ENCODE assay signal across 10 cellular contexts in the genomic region with DNA sequence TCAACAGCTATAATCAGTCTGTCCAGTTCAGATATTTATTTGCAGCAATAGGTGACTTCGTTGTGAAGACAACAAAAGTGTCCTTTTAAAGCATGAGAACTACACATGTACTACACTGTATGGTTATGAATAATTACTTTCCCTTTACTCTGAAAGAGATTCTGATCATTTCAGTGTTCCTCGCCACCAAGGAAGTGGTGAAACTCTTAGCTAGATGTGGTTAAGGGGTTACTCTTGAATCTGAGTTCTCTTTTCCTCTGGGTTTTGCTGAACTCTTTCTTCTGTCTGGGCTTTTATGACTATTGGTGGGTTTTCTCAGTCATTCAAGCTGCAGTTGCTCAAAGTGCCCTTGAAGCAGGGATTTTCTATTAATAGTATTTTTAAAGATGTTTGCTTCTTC.
DNase-seq lines count a peak whose midpoint lies in the region; ATAC-seq and TF ChIP-seq lines count a peak whose summit lies in the region.
"Had no signal": no experiment of that assay in that cellular context is flagged by ENCODE, and none has a peak within 500 bp of the region (broad histone marks: within the 10 kb centered on the region; RNA-seq: fewer than 3 reads in every experiment).

No MANE protein-coding gene starts in this region.

- peaks cover 2% of the 10 kb centered on the region for H3K9me3 Mint-ChIP-seq in activated T-cell treated with anti-CD3 and anti-CD28 coated beads, Interleukin-2, amount 50 U/mL, for 24 hours
- no peaks in the 10 kb centered on the region for H3K9me3 Mint-ChIP-seq in osteocyte (ENCODE audit: unreplicated experiment)

- TF ChIP-seq CTCF in osteocyte (IDR thresholded peaks at IDR 0.05) (no peak), brain microvascular endothelial cell (IDR thresholded peaks at IDR 0.05; ENCODE audit: low read depth, low read length, missing control alignments) (no peak)

- peak overlapping the region; percentile 13 for H3K27ac Mint-ChIP-seq in activated T-cell treated with anti-CD3 and anti-CD28 coated beads, Interleukin-2, amount 50 U/mL, for 24 hours
- peak overlapping the region; percentile 36 for H3K27ac Mint-ChIP-seq in osteocyte (ENCODE audit: unreplicated experiment)

- no peaks in the 10 kb centered on the region for H3K36me3 Mint-ChIP-seq in activated T-cell treated with anti-CD3 and anti-CD28 coated beads, Interleukin-2, amount 50 U/mL, for 24 hours (ENCODE audit: low read depth)
- no peaks in the 10 kb centered on the region for H3K36me3 Mint-ChIP-seq in osteocyte (ENCODE audit: unreplicated experiment)

- no peak for DNase-seq in activated T-cell treated with anti-CD3 and anti-CD28 coated beads, Interleukin-2, amount 50 U/mL, for 24 hours
- no peak for DNase-seq in activated T-cell treated with anti-CD3 and anti-CD28 coated beads, Interleukin-2, amount 50 U/mL, for 48 hours
- DNase-seq in Kasumi-1 (lab: John Stamatoyannopoulos, UW), result peak; percentile 73 to 82
- no peak for DNase-seq in osteocyte (ENCODE audit: extremely low spot score, unreplicated experiment)
- no peak for DNase-seq in H4 (ENCODE audit: low spot score)
- no peak for DNase-seq in NCI-H226
- DNase-seq in brain microvascular endothelial cell, result no peak
- DNase-seq: IMR-90, WERI-Rb-1 had no signal

- in situ Hi-C loops in brain microvascular endothelial cell (cut with HindIII; ENCODE audit: low pct_ligation_motif_present, low sequenced_read_pairs), result no loop called here

- peak; percentile 74 for ATAC-seq in HG02588 (IDR thresholded peaks at IDR 0.05; ENCODE audit: unreplicated experiment)

- no peak overlapping the region for H3K4me3 ChIP-seq in brain microvascular endothelial cell (ENCODE audit: low read depth, low read length)

- H3K27me3 ChIP-seq in brain microvascular endothelial cell (replicated peaks), result no peaks in the 10 kb centered on the region

- H3K27me3 Mint-ChIP-seq in activated T-cell treated with anti-CD3 and anti-CD28 coated beads, Interleukin-2, amount 50 U/mL, for 24 hours, result peaks cover 69% of the 10 kb centered on the region
- no peaks in the 10 kb centered on the region for H3K27me3 Mint-ChIP-seq in osteocyte (ENCODE audit: unreplicated experiment)

- no peak overlapping the region for H3K27ac ChIP-seq in brain microvascular endothelial cell
- H3K27ac ChIP-seq: WERI-Rb-1 had no signal

- H3K4me1 Mint-ChIP-seq in activated T-cell treated with anti-CD3 and anti-CD28 coated beads, Interleukin-2, amount 50 U/mL, for 24 hours (ENCODE audit: low read depth), result peaks cover 41% of the 10 kb centered on the region
- peaks cover 52% of the 10 kb centered on the region for H3K4me1 Mint-ChIP-seq in osteocyte (ENCODE audit: unreplicated experiment)

- H3K36me3 ChIP-seq in brain microvascular endothelial cell (replicated peaks), result no peaks in the 10 kb centered on the region
- H3K36me3 ChIP-seq: WERI-Rb-1 had no signal

- peak overlapping the region; percentile 30 for H3K4me3 Mint-ChIP-seq in activated T-cell treated with anti-CD3 and anti-CD28 coated beads, Interleukin-2, amount 50 U/mL, for 24 hours
- H3K4me3 Mint-ChIP-seq in osteocyte (ENCODE audit: unreplicated experiment), result no peak overlapping the region

Comparison
In these comparisons a context has a peak if more than half of its experiments do, and no peak if none do; other contexts are left out.
1. DNase-seq: peak in Kasumi-1 (2 of 2); none in activated T-cell treated with anti-CD3 and anti-CD28 coated beads, Interleukin-2, amount 50 U/mL, for 24 hours (single experiment), activated T-cell treated with anti-CD3 and anti-CD28 coated beads, Interleukin-2, amount 50 U/mL, for 48 hours (0 of 2), osteocyte (single experiment), H4 (single experiment), NCI-H226 (single experiment) and brain microvascular endothelial cell (single experiment).